Comparison of ENCODE assay signal across 23 cellular contexts in the genomic region with DNA sequence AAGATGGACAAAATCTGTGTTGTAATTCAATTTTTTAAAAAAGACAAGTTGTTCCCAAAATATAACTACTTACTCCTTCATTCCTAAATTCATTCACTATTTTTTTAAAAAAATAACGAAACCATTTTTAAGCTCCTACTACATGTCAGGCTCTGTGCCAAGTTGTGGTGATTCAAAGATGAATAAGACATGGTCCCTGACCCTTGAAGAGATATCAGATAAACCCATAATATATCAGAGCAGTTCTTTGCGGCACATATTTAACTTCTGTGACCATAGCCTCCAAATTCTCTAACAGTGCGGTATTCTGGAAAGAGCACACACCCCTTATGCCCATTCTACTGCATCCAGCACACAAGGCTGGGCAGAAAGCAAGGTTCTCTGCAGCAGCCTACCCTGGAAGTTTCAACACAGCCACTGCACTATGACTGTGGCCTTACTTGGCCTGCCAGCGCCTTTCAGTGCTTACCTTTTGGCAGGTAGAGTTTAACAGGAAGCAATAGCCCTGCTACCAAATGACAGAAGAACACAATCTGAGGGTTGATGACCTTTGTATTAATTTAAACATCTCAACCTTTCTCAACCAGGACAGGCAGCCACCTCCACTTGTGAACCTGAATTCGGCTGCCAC.
DNase-seq lines count a peak whose midpoint lies in the region; ATAC-seq, FAIRE-seq and TF ChIP-seq lines count a peak whose summit lies in the region.
"Had no signal": no experiment of that assay in that cellular context is flagged by ENCODE, and none has a peak within 500 bp of the region (broad histone marks: within the 10 kb centered on the region; RNA-seq: fewer than 3 reads in every experiment).

No MANE protein-coding gene starts in this region.

- H3K27ac ChIP-seq in OCI-LY3 (ENCODE audit: low read length) (peak overlapping the region; percentile 86), right lobe of liver (no peak overlapping the region), upper lobe of right lung (no peak overlapping the region)
- H3K27ac ChIP-seq: coronary artery, foreskin keratinocyte, ovary, thoracic aorta had no signal

- H3K4me3 ChIP-seq in OCI-LY3 (ENCODE audit: low read length): 0 out of 2 replicates have a peak overlapping the region, but pooled peaks have one; percentile 8
- H3K4me3 ChIP-seq in bronchial epithelial cell (ENCODE audit: low read depth, low read length): no peak overlapping the region
- H3K4me3 ChIP-seq in right lobe of liver: no peak overlapping the region
- H3K4me3 ChIP-seq in upper lobe of right lung: no peak overlapping the region
- H3K4me3 ChIP-seq: coronary artery, GM12878, ovary, thoracic aorta had no signal

- WGBS in right lobe of liver (ENCODE audit: insufficient coverage, low coverage, low lambda C conversion rate, missing lambda C conversion rate): 85% methylated on average over 5 of the region's 5 CpGs

- TF ChIP-seq POLR2A in GM12892 (IDR thresholded peaks at IDR 0.05; ENCODE audit: low read depth, low read length): no peak
- TF ChIP-seq POLR2A in right lobe of liver (IDR thresholded peaks at IDR 0.05): no peak

- intact Hi-C loops in right lobe of liver (cut with DNase I): no loop called here
- intact Hi-C loops in upper lobe of right lung (cut with DNase I): no loop called here

- no peaks in the 10 kb centered on the region for H3K36me3 ChIP-seq in OCI-LY3 (replicated peaks; ENCODE audit: low read depth, low read length)
- no peaks in the 10 kb centered on the region for H3K36me3 ChIP-seq in bronchial epithelial cell (ENCODE audit: control insufficient read depth, insufficient read depth, low read length)
- H3K36me3 ChIP-seq in right lobe of liver: no peaks in the 10 kb centered on the region
- H3K36me3 ChIP-seq in upper lobe of right lung: no peaks in the 10 kb centered on the region
- H3K36me3 ChIP-seq: ovary, thoracic aorta had no signal

- H3K4me1 ChIP-seq in OCI-LY3 (ENCODE audit: low read length) (peaks cover 50% of the 10 kb centered on the region), right lobe of liver (no peaks in the 10 kb centered on the region), upper lobe of right lung (no peaks in the 10 kb centered on the region)
- H3K4me1 ChIP-seq: foreskin keratinocyte had no signal

- FAIRE-seq in GM12892 (lab: Jason Lieb, UNC) (peak; percentile 63), bronchial epithelial cell (lab: Jason Lieb, UNC) (peak; percentile 18)
- FAIRE-seq: endometrium, GM12878, H54, keratinocyte had no signal

- ATAC-seq in right lobe of liver (peak in 3 of 4 donors; percentile 45 to 55 (median 55)), upper lobe of right lung (no peak)
- ATAC-seq: activated CD8-positive, alpha-beta memory T cell treated with anti-CD3 and anti-CD28 coated beads, Interleukin-2, amount 10 ng/mL, durations not matched to agents 7 days and 5 days; foreskin keratinocyte; Right ventricle myocardium inferior; sciatic nerve had no signal

- no peaks in the 10 kb centered on the region for H3K79me2 ChIP-seq in OCI-LY3 (ENCODE audit: low read length)

- DNase-seq in GM12892 (ENCODE audit: insufficient read length): no peak
- peak; percentile 54 for DNase-seq in bronchial epithelial cell (ENCODE audit: low read depth)
- no peak for DNase-seq in right lobe of liver
- DNase-seq in upper lobe of right lung: no peak
- no peak for DNase-seq in central memory CD4-positive, alpha-beta T cell
- DNase-seq in HT-29 (ENCODE audit: low spot score): no peak
- no peak for DNase-seq in RPMI8226
- DNase-seq: activated CD4-positive, alpha-beta T cell treated with anti-CD3 and anti-CD28 coated beads for 4 hours; activated CD8-positive, alpha-beta memory T cell treated with anti-CD3 and anti-CD28 coated beads, Interleukin-2, amount 10 ng/mL, durations not matched to agents 7 days and 5 days; naive B cell; NK-92 treated with Interleukin-12 subunit alpha and Interleukin-12 subunit beta, amount 100 ng/mL, for 24 hours; ovary; stimulated activated naive CD4-positive, alpha-beta T cell had no signal

- H3K27me3 ChIP-seq in OCI-LY3 (ENCODE audit: low read depth, low read length) (no peaks in the 10 kb centered on the region), bronchial epithelial cell (ENCODE audit: control insufficient read depth, insufficient read depth, low read length) (no peaks in the 10 kb centered on the region), right lobe of liver (no peaks in the 10 kb centered on the region), upper lobe of right lung (no peaks in the 10 kb centered on the region)
- H3K27me3 ChIP-seq: foreskin keratinocyte, ovary had no signal

- H2AFZ ChIP-seq in OCI-LY3 (ENCODE audit: low read depth, low read length): 0 out of 2 replicates have a peak overlapping the region, but pooled peaks have one; percentile 27

- peak overlapping the region; percentile 75 for H3K4me2 ChIP-seq in OCI-LY3 (ENCODE audit: low read length)

- H3K9me3 ChIP-seq in OCI-LY3 (ENCODE audit: insufficient read depth, low read length) (no peaks in the 10 kb centered on the region), right lobe of liver (no peaks in the 10 kb centered on the region), upper lobe of right lung (no peaks in the 10 kb centered on the region)
- H3K9me3 ChIP-seq: ovary, thoracic aorta had no signal

- no peaks in the 10 kb centered on the region for H4K20me1 ChIP-seq in OCI-LY3 (ENCODE audit: insufficient read depth, low read length)

- peak overlapping the region; percentile 4; the same call in 1 of the 2 replicates for H3K9ac ChIP-seq in OCI-LY3 (ENCODE audit: low read length)

- TF ChIP-seq CTCF in OCI-LY3 (IDR thresholded peaks at IDR 0.05; ENCODE audit: low read depth, low read length) (no peak), bronchial epithelial cell (IDR thresholded peaks at IDR 0.05; ENCODE audit: insufficient read depth, low read length, severe bottlenecking) (no peak), right lobe of liver (IDR thresholded peaks at IDR 0.05) (no peak), upper lobe of right lung (IDR thresholded peaks at IDR 0.05) (no peak)
